In the genomic region with DNA sequence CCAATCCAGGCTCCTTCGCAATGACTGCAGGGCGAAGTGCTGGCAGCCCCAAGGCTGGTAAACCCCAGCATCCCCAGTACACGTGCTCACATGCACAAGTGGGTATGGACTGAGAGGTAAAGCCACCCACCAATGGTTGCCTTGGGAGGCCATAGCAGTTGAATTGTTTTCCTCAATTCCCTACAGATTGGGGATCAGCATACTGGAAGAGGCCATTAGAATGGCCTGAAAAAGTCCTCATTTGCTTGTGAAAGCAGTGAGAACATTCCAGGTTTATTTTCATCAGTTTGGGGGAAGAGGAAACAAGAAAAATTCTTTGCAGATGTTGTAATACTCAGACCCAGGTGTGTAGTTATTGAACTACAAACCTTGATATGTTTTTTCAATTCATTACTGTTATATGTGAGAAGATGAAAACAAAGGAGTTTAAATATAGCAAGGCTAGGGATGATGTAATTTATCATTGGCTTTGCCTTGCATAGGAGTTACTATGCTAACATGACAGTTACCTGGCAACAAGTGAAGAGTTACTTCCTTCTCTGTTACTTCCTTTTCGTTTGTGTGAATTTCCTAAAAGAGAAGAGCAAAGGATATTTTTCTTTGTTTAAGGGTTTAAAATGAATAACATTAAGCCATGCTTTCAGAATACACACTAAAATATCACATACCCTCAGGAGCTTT, we compare ENCODE assay signal across 8 cellular contexts. TPM values are rescaled to one million over a fixed set of nuclear protein-coding genes. Genes with fewer than 3 reads are reported as not detected.
DNase-seq lines count a peak whose midpoint lies in the region; ATAC-seq and TF ChIP-seq lines count a peak whose summit lies in the region.

No MANE protein-coding gene starts in this region.

- peaks cover 18% of the 10 kb centered on the region for H3K36me3 Mint-ChIP-seq in activated naive CD4-positive, alpha-beta T cell treated with anti-CD3 and anti-CD28 coated beads for 36 hours (ENCODE audit: low read depth)

- no peaks in the 10 kb centered on the region for H3K27me3 Mint-ChIP-seq in activated naive CD4-positive, alpha-beta T cell treated with anti-CD3 and anti-CD28 coated beads for 36 hours (ENCODE audit: low read depth)

- no peak for TF ChIP-seq CTCF in KMS-11 (conservative IDR thresholded peaks at IDR 0.05; ENCODE audit: low read depth, low read length)
- TF ChIP-seq CTCF in astrocyte of the spinal cord (IDR thresholded peaks at IDR 0.05; ENCODE audit: low read depth, low read length): no peak

- H3K4me1 Mint-ChIP-seq in activated naive CD4-positive, alpha-beta T cell treated with anti-CD3 and anti-CD28 coated beads for 36 hours (ENCODE audit: low read depth): peaks cover 52% of the 10 kb centered on the region

- ATAC-seq in GM18517 (IDR thresholded peaks at IDR 0.05; ENCODE audit: unreplicated experiment): no peak

- CTCF ChIA-PET in activated naive CD4-positive, alpha-beta T cell treated with anti-CD3 and anti-CD28 coated beads for 36 hours (lab: Charles Lee): interaction anchor here (1.2 to 1.6 kb wide), 4 partner anchors 21 to 53 kb away, joined by 3 to 6 read pairs (median 4); no protein-coding TSS in a partner anchor

- H3K9me3 Mint-ChIP-seq in activated naive CD4-positive, alpha-beta T cell treated with anti-CD3 and anti-CD28 coated beads for 36 hours: peaks cover 3% of the 10 kb centered on the region

- H3K4me3 Mint-ChIP-seq in activated naive CD4-positive, alpha-beta T cell treated with anti-CD3 and anti-CD28 coated beads for 36 hours: no peak overlapping the region

- H3K27ac ChIP-seq in KMS-11: no peak overlapping the region; the same call in 1 of the 2 replicates

- H3K4me3 ChIP-seq in KMS-11 (IDR thresholded peaks at IDR 0.05; ENCODE audit: insufficient read depth, low read depth, low read length): no peak overlapping the region
- H3K4me3 ChIP-seq in astrocyte of the spinal cord (ENCODE audit: low read depth, low read length): no peak overlapping the region

- H3K27me3 ChIP-seq in KMS-11 (ENCODE audit: insufficient read depth, low read depth): no peaks in the 10 kb centered on the region

- peak overlapping the region; percentile 77 for H3K27ac Mint-ChIP-seq in activated naive CD4-positive, alpha-beta T cell treated with anti-CD3 and anti-CD28 coated beads for 36 hours

- H3K4me1 ChIP-seq in KMS-11 (ENCODE audit: low read depth, poor library complexity, severe bottlenecking): peaks cover 58% of the 10 kb centered on the region

- DNase-seq in activated naive CD4-positive, alpha-beta T cell treated with anti-CD3 and anti-CD28 coated beads for 36 hours: no peak
- no peak for DNase-seq in activated naive CD4-positive, alpha-beta T cell (lab: John Stamatoyannopoulos, UW)
- peak; percentile 51 for DNase-seq in astrocyte of the spinal cord (ENCODE audit: low read depth, low spot score)
- peak; percentile 77 for DNase-seq in kidney glomerular epithelial cell (lab: John Stamatoyannopoulos, UW)
- DNase-seq in activated effector memory CD4-positive, alpha-beta T cell treated with Interleukin-2 at 50 U/mL for 16 hours: no peak
- no peak for DNase-seq in EL

- in situ Hi-C loops in astrocyte of the spinal cord (cut with HindIII; ENCODE audit: low sequenced_read_pairs): no loop called here

- no peak overlapping the region for H2AFZ ChIP-seq in KMS-11 (ENCODE audit: low read depth)

- H3K4me2 ChIP-seq in KMS-11: peak overlapping the region; percentile 1; the same call in 1 of the 2 replicates

- H3K36me3 ChIP-seq in KMS-11 (ENCODE audit: insufficient read depth): no peaks in the 10 kb centered on the region

- H3K9ac ChIP-seq in KMS-11: no peak overlapping the region

- intact Hi-C loops in activated naive CD4-positive, alpha-beta T cell treated with anti-CD3 and anti-CD28 coated beads for 36 hours (cut with micrococcal nuclease): loop anchor here (1.0 to 2.0 kb wide), 3 partner anchors 37 to 102 kb away; partner anchors contain the start of gene GOLPH3

- H4K20me1 ChIP-seq in KMS-11 (ENCODE audit: insufficient read depth): no peaks in the 10 kb centered on the region

- H3K79me2 ChIP-seq in KMS-11 (ENCODE audit: insufficient read depth, low read depth): peaks cover 15% of the 10 kb centered on the region; the same call in 1 of the 2 replicates

RNA-seq across cellular contexts. Expression of gene MTMR12, which starts 36.4 kb away (rescaled TPM):
- 10 to 100 TPM; 14.1 to 16.0 TPM for total RNA-seq in activated naive CD4-positive, alpha-beta T cell treated with anti-CD3 and anti-CD28 coated beads for 36 hours

Comparison
In these comparisons a context has a peak if more than half of its experiments do, and no peak if none do; other contexts are left out.
1. DNase-seq: peak in astrocyte of the spinal cord (single experiment) and kidney glomerular epithelial cell (single experiment); none in activated naive CD4-positive, alpha-beta T cell treated with anti-CD3 and anti-CD28 coated beads for 36 hours (single experiment), activated naive CD4-positive, alpha-beta T cell (0 of 4), activated effector memory CD4-positive, alpha-beta T cell treated with Interleukin-2 at 50 U/mL for 16 hours (single experiment) and EL (single experiment).